22 cellular contexts compared by ENCODE assay signal in the genomic region with DNA sequence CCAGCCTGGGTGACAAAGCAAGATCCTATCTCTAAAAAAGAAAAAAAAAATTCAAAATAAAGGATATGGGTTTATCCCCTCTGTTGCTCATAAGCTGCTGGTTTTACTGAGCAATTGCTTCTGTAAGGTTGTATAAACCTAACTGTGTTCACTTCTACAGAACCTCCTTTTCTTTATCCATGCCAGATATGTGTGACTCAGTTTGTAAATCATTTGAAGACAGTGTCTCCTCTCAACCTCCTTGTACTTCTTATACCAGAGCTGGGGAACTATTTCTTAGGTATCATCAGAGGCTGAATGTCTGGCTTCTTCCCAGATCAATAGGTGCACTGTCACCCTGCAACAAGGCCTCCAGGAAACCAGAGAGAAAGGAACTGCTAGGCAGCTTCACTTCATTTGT.
"Had no signal": no experiment of that assay in that cellular context is flagged by ENCODE, and none has a peak within 500 bp of the region (broad histone marks: within the 10 kb centered on the region; RNA-seq: fewer than 3 reads in every experiment).

No MANE protein-coding gene starts in this region.

- H3K9me3 ChIP-seq: colonic mucosa, heart right ventricle, left ventricle myocardium inferior, lower lobe of right lung, neutrophil, right atrium auricular region, suprapubic skin, thyroid gland, upper lobe of left lung, vagina had no signal

- ATAC-seq: heart right ventricle; left cardiac atrium; lower lobe of right lung; stimulated activated naive CD8-positive, alpha-beta T cell treated with anti-CD3 and anti-CD28 coated beads, Interleukin-15, Interleukin-2, amounts not matched to agents 100 U/mL and 50 U/mL, for 24 hours had no signal

- H3K4me1 ChIP-seq: colonic mucosa, left ventricle myocardium inferior, lower lobe of right lung, suprapubic skin, thyroid gland, vagina had no signal

- FAIRE-seq: frontal cortex, small intestine had no signal

- H3K4me3 ChIP-seq: colonic mucosa, heart right ventricle, left ventricle myocardium inferior, lower lobe of right lung, right atrium auricular region, suprapubic skin, thyroid gland, upper lobe of left lung, vagina had no signal

- H3K27me3 ChIP-seq: colonic mucosa, neutrophil, right atrium auricular region, thyroid gland, upper lobe of left lung, vagina had no signal

- DNase-seq: colonic mucosa; dermis blood vessel endothelial cell; erythroblast; heart right ventricle; hypothalamus; islet precursor cell; left cardiac atrium; left ventricle myocardium inferior; lower lobe of right lung; mesendoderm; naive B cell; nephron progenitor cell; small intestine; stimulated activated CD4-positive, alpha-beta T cell treated with anti-CD3 and anti-CD28 coated beads, Interleukin-12 subunit alpha, Interleukin-12 subunit beta, amount 100 ng/mL, for 4 hours; stimulated activated naive CD8-positive, alpha-beta T cell treated with anti-CD3 and anti-CD28 coated beads, Interleukin-15, Interleukin-2, amounts not matched to agents 100 U/mL and 50 U/mL, for 24 hours; thyroid gland; upper lobe of left lung had no signal

- H3K36me3 ChIP-seq: colonic mucosa, heart right ventricle, left ventricle myocardium inferior, lower lobe of right lung, neutrophil, right atrium auricular region, suprapubic skin, thyroid gland, upper lobe of left lung, vagina had no signal

- H3K27ac ChIP-seq: colonic mucosa, heart right ventricle, left ventricle myocardium inferior, lower lobe of right lung, neutrophil, right atrium auricular region, suprapubic skin, thyroid gland, upper lobe of left lung, vagina had no signal
